ENCODE assay signal across 17 cellular contexts in the genomic region with DNA sequence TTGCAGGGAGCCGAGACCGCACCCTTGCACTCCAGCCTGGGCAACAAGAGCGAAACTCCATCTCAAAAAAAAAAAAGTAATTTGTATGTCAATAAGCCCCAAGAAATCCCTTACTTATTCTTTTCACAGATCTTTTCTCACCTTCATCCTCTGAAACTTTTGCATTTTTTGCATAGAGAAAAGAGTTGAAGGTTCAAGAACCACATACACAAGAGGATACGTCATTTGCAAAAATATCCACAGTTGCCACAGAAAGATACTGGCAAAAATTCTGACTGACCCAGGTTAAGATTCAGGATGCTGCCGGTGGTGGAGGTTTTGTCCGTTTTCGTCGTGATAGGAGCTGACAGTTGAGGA.
A peak's percentile ranks its signal among the peaks of the same experiment; 100 is the strongest.
DNase-seq lines count a peak whose midpoint lies in the region; ATAC-seq and TF ChIP-seq lines count a peak whose summit lies in the region.
"Had no signal": no experiment of that assay in that cellular context is flagged by ENCODE, and none has a peak within 500 bp of the region (broad histone marks: within the 10 kb centered on the region; RNA-seq: fewer than 3 reads in every experiment).

No MANE protein-coding gene starts in this region.

- peak overlapping the region; percentile 4 for H3K27ac Mint-ChIP-seq in nephron progenitor cell
- H3K27ac Mint-ChIP-seq in T-helper 2 cell treated with Interferon-gamma antibody and Interleukin-4, amounts not matched to agents 5 μg/mL and 100 μg/mL, for 36 hours = no peak overlapping the region

- peak overlapping the region; percentile 62 for H3K4me3 ChIP-seq in OCI-LY7 (ENCODE audit: low read depth, low read length, poor library complexity, severe bottlenecking)
- H3K4me3 ChIP-seq: esophagus squamous epithelium, mucosa of descending colon, SK-N-MC had no signal

- peaks cover 34% of the 10 kb centered on the region for H3K4me1 Mint-ChIP-seq in nephron progenitor cell
- peaks cover 9% of the 10 kb centered on the region for H3K4me1 Mint-ChIP-seq in T-helper 2 cell treated with Interferon-gamma antibody and Interleukin-4, amounts not matched to agents 5 μg/mL and 100 μg/mL, for 36 hours (ENCODE audit: low read depth)

- peaks cover 84% of the 10 kb centered on the region for H3K4me1 ChIP-seq in OCI-LY7 (ENCODE audit: insufficient read depth, low read length, poor library complexity, severe bottlenecking)

- ATAC-seq in GM18517 (IDR thresholded peaks at IDR 0.05; ENCODE audit: unreplicated experiment) (peak; percentile 14), HG02642 (IDR thresholded peaks at IDR 0.05; ENCODE audit: poor library complexity, unreplicated experiment) (peak; percentile 15), GM21786 (IDR thresholded peaks at IDR 0.05; ENCODE audit: unreplicated experiment) (no peak)

- peaks cover 78% of the 10 kb centered on the region; the same call in 1 of the 2 replicates for H3K79me2 ChIP-seq in OCI-LY7 (ENCODE audit: insufficient read depth, low read depth, low read length)

- no peak overlapping the region for H3K4me3 Mint-ChIP-seq in nephron progenitor cell
- no peak overlapping the region for H3K4me3 Mint-ChIP-seq in T-helper 2 cell treated with Interferon-gamma antibody and Interleukin-4, amounts not matched to agents 5 μg/mL and 100 μg/mL, for 36 hours

- no peaks in the 10 kb centered on the region for H3K9me2 ChIP-seq in OCI-LY7 (ENCODE audit: insufficient read depth, low read length)

- BruUV-seq in OCI-LY7 (replicated peaks; lab: Mats Ljungman, UMichigan) = TSS peak; percentile 48

- intact Hi-C loops in OCI-LY7 (cut with micrococcal nuclease; ENCODE audit: unreplicated experiment) = loop anchor here (2.0 kb wide), 1 partner anchor 95 kb away; the partner anchor contains the start of gene ZMYND8

- peak overlapping the region; percentile 96 for H3K4me2 ChIP-seq in OCI-LY7 (ENCODE audit: low read length)

- POLR2A ChIA-PET in OCI-LY7 (lab: Charles Lee) = interaction anchor here (0.7 to 2.8 kb wide), 4 partner anchors 11 to 240 kb away, joined by 3 to 15 read pairs (median 6); partner anchors contain the start of gene ZMYND8

- no peaks in the 10 kb centered on the region for H3K9me3 ChIP-seq in OCI-LY7 (ENCODE audit: low read length)
- H3K9me3 ChIP-seq: BE2C, esophagus squamous epithelium, mucosa of descending colon had no signal

- no peaks in the 10 kb centered on the region for H3K9me3 Mint-ChIP-seq in nephron progenitor cell
- H3K9me3 Mint-ChIP-seq in T-helper 2 cell treated with Interferon-gamma antibody and Interleukin-4, amounts not matched to agents 5 μg/mL and 100 μg/mL, for 36 hours = no peaks in the 10 kb centered on the region

- H3K36me3 ChIP-seq in OCI-LY7 (ENCODE audit: insufficient read depth, low read length) = peaks cover 84% of the 10 kb centered on the region

- peaks cover 2% of the 10 kb centered on the region for H3K27me3 Mint-ChIP-seq in nephron progenitor cell (ENCODE audit: low read depth, poor library complexity)
- H3K27me3 Mint-ChIP-seq in T-helper 2 cell treated with Interferon-gamma antibody and Interleukin-4, amounts not matched to agents 5 μg/mL and 100 μg/mL, for 36 hours (ENCODE audit: low read depth) = no peaks in the 10 kb centered on the region

- H3K27ac ChIP-seq in OCI-LY7 (ENCODE audit: low read depth, low read length, poor library complexity, severe bottlenecking) = peak overlapping the region; percentile 99
- H3K27ac ChIP-seq: SK-N-MC had no signal

- peaks cover 80% of the 10 kb centered on the region for H3K36me3 Mint-ChIP-seq in nephron progenitor cell (ENCODE audit: low read depth)
- H3K36me3 Mint-ChIP-seq in T-helper 2 cell treated with Interferon-gamma antibody and Interleukin-4, amounts not matched to agents 5 μg/mL and 100 μg/mL, for 36 hours (ENCODE audit: low read depth) = peaks cover 35% of the 10 kb centered on the region

- H4K20me1 ChIP-seq in OCI-LY7 (ENCODE audit: insufficient read depth, low read length) = no peaks in the 10 kb centered on the region

- DNase-seq in OCI-LY7 (ENCODE audit: low spot score) (no peak), nephron progenitor cell (no peak), NCI-H1092 (lab: John Stamatoyannopoulos, UW) (no peak)
- no peak for DNase-seq in stimulated activated CD4-positive, alpha-beta T cell treated with anti-CD3 and anti-CD28 coated beads, Interleukin-2, amount 100 ng/mL, for 48 hours
- DNase-seq in T-helper 2 cell treated with Interferon-gamma antibody and Interleukin-4, amounts not matched to agents 5 μg/mL and 100 μg/mL, for 36 hours (ENCODE audit: low spot score) = no peak
- DNase-seq: activated gamma-delta T cell treated with Interleukin-2 at 50 U/mL for 16 hours, DMS 273 treated with DMSO at 0.1 percent for 48 hours, esophagus squamous epithelium, kidney glomerular epithelial cell, mucosa of descending colon, NCI-H226, posterior cingulate gyrus had no signal

- CTCF ChIA-PET in OCI-LY7 (lab: Charles Lee; ENCODE audit: unreplicated experiment) = interaction anchor here (2.6 kb wide), 1 partner anchor 9 kb away, joined by 11 read pairs; no protein-coding TSS in a partner anchor

- TF ChIP-seq CTCF in OCI-LY7 (conservative IDR thresholded peaks at IDR 0.05; ENCODE audit: low read length) (no peak), nephron progenitor cell (IDR thresholded peaks at IDR 0.05) (no peak)

- H2AFZ ChIP-seq in OCI-LY7 (ENCODE audit: low read length) = peak overlapping the region; percentile 7; the same call in 1 of the 2 replicates
